In genomic region chr2:150165988-150166965, GRCh38 we compare ENCODE assay signal across 2 cellular contexts.
TF ChIP-seq lines count a peak whose summit lies in the region.

No MANE protein-coding gene starts in this region.

TF ChIP-seq in A549, 52 proteins besides CTCF, POLR2A, EP300 and RAD21 (continued from another document and continues in another):
- TF ChIP-seq RFX5 (IDR thresholded peaks at IDR 0.05) (peak; percentile 15; the same call in 1 of the 2 replicates), SMC3 (IDR thresholded peaks at IDR 0.05) (peak; percentile 83; the same call in 2 of the 3 replicates), CHD4 (IDR thresholded peaks at IDR 0.05; ENCODE audit: borderline replicate concordance) (no peak), RNF2 (IDR thresholded peaks at IDR 0.05; ENCODE audit: borderline replicate concordance, low read depth) (no peak), SREBF2 (IDR thresholded peaks at IDR 0.05) (no peak), POLR2AphosphoS2 (conservative IDR thresholded peaks at IDR 0.05; ENCODE audit: low read length) (no peak), MAZ (IDR thresholded peaks at IDR 0.05; ENCODE audit: borderline replicate concordance, low read depth, low read length) (no peak), HOXB13 (CRISPR knock-in tag; IDR thresholded peaks at IDR 0.05; ENCODE audit: low read depth) (no peak), ELK1 (IDR thresholded peaks at IDR 0.05; ENCODE audit: low read depth, low read length) (no peak), NPAS2 (CRISPR knock-in tag; IDR thresholded peaks at IDR 0.05; ENCODE audit: borderline replicate concordance) (no peak), HEYL (CRISPR knock-in tag; IDR thresholded peaks at IDR 0.05) (no peak), BHLHE40 (IDR thresholded peaks at IDR 0.05; ENCODE audit: low read depth, low read length) (no peak), ZSCAN20 (CRISPR knock-in tag; IDR thresholded peaks at IDR 0.05) (no peak), ZNF302 (CRISPR knock-in tag; IDR thresholded peaks at IDR 0.05) (no peak), NR3C1 (IDR thresholded peaks at IDR 0.05) (no peak), CBX2 (IDR thresholded peaks at IDR 0.05; ENCODE audit: borderline replicate concordance, low read depth) (no peak), EHF (CRISPR knock-in tag; IDR thresholded peaks at IDR 0.05) (0 out of 2 replicates have a peak, but pooled peaks have one; percentile 35), FOSB (CRISPR knock-in tag; IDR thresholded peaks at IDR 0.05) (0 out of 2 replicates have a peak, but pooled peaks have one; percentile 41), FOXS1 (CRISPR knock-in tag; IDR thresholded peaks at IDR 0.05) (peak; percentile 84; the same call in 1 of the 2 replicates), MYC (IDR thresholded peaks at IDR 0.05; ENCODE audit: borderline replicate concordance, low read length) (no peak), KDM1A (IDR thresholded peaks at IDR 0.05; ENCODE audit: low read depth) (no peak), HDAC2 (IDR thresholded peaks at IDR 0.05) (no peak), E2F6 (IDR thresholded peaks at IDR 0.05; ENCODE audit: borderline replicate concordance, low read depth) (0 out of 2 replicates have a peak, but pooled peaks have one; percentile 53), PHF8 (IDR thresholded peaks at IDR 0.05; ENCODE audit: borderline replicate concordance, low read depth) (no peak), CHD2 (IDR thresholded peaks at IDR 0.05; ENCODE audit: low read length, partially characterized antibody) (no peak), ZC3H11A (IDR thresholded peaks at IDR 0.05) (no peak), MAFK (IDR thresholded peaks at IDR 0.05; ENCODE audit: partially characterized antibody) (peak; percentile 99), ZFP36 (IDR thresholded peaks at IDR 0.05; ENCODE audit: borderline replicate concordance, partially characterized antibody) (no peak), MAX (IDR thresholded peaks at IDR 0.05) (peak; percentile 93), ESRRA (IDR thresholded peaks at IDR 0.05; ENCODE audit: borderline replicate concordance, low read length) (peak; percentile 84; the same call in 1 of the 2 replicates), CEBPB (IDR thresholded peaks at IDR 0.05) (peak; percentile 94)
- TF ChIP-seq, protein P1, sequence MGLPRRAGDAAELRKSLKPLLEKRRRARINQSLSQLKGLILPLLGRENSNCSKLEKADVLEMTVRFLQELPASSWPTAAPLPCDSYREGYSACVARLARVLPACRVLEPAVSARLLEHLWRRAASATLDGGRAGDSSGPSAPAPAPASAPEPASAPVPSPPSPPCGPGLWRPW (IDR thresholded peaks at IDR 0.05), result 0 out of 2 replicates have a peak, but pooled peaks have one; percentile 28
- TF ChIP-seq, protein P2, sequence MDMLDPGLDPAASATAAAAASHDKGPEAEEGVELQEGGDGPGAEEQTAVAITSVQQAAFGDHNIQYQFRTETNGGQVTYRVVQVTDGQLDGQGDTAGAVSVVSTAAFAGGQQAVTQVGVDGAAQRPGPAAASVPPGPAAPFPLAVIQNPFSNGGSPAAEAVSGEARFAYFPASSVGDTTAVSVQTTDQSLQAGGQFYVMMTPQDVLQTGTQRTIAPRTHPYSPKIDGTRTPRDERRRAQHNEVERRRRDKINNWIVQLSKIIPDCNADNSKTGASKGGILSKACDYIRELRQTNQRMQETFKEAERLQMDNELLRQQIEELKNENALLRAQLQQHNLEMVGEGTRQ (IDR thresholded peaks at IDR 0.05), result 0 out of 2 replicates have a peak, but pooled peaks have one; percentile 9
- TF ChIP-seq, protein P3, sequence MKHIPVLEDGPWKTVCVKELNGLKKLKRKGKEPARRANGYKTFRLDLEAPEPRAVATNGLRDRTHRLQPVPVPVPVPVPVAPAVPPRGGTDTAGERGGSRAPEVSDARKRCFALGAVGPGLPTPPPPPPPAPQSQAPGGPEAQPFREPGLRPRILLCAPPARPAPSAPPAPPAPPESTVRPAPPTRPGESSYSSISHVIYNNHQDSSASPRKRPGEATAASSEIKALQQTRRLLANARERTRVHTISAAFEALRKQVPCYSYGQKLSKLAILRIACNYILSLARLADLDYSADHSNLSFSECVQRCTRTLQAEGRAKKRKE (CRISPR knock-in tag; IDR thresholded peaks at IDR 0.05; ENCODE audit: low read depth), result peak; percentile 76; the same call in 1 of the 2 replicates
- TF ChIP-seq, protein P4, sequence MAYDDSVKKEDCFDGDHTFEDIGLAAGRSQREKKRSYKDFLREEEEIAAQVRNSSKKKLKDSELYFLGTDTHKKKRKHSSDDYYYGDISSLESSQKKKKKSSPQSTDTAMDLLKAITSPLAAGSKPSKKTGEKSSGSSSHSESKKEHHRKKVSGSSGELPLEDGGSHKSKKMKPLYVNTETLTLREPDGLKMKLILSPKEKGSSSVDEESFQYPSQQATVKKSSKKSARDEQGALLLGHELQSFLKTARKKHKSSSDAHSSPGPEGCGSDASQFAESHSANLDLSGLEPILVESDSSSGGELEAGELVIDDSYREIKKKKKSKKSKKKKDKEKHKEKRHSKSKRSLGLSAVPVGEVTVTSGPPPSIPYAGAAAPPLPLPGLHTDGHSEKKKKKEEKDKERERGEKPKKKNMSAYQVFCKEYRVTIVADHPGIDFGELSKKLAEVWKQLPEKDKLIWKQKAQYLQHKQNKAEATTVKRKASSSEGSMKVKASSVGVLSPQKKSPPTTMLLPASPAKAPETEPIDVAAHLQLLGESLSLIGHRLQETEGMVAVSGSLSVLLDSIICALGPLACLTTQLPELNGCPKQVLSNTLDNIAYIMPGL (CRISPR knock-in tag; IDR thresholded peaks at IDR 0.05; ENCODE audit: borderline replicate concordance), result no peak

TF ChIP-seq in K562, 482 proteins besides CTCF, POLR2A, EP300 and RAD21 (continued from another document and continues in another):
- TF ChIP-seq JUND (IDR thresholded peaks at IDR 0.05; ENCODE audit: borderline replicate concordance, low read depth, low read length) (0 out of 2 replicates have a peak, but pooled peaks have one; percentile 16), JUND (tag; IDR thresholded peaks at IDR 0.05; ENCODE audit: borderline replicate concordance, low read depth, low read length) (peak; percentile 38; the same call in 2 of the 3 replicates), PBX2 (CRISPR knock-in tag; IDR thresholded peaks at IDR 0.05; ENCODE audit: low read depth) (no peak), PBX2 (tag; conservative IDR thresholded peaks at IDR 0.05; ENCODE audit: low read depth) (peak; percentile 31; the same call in 1 of the 2 replicates), KLF10 (CRISPR knock-in tag; IDR thresholded peaks at IDR 0.05) (no peak), RNF2 (IDR thresholded peaks at IDR 0.05) (no peak), ZNF311 (CRISPR knock-in tag; IDR thresholded peaks at IDR 0.05) (peak; percentile 74), STAT5B (CRISPR knock-in tag; IDR thresholded peaks at IDR 0.05) (no peak), HEY1 (CRISPR knock-in tag; IDR thresholded peaks at IDR 0.05; ENCODE audit: borderline replicate concordance) (peak; percentile 6; the same call in 1 of the 2 replicates), ARID3A (IDR thresholded peaks at IDR 0.05; ENCODE audit: borderline replicate concordance, low read depth, low read length) (0 out of 2 replicates have a peak, but pooled peaks have one; percentile 10), SAP30 (IDR thresholded peaks at IDR 0.05; ENCODE audit: borderline replicate concordance, insufficient read depth, low read depth, low read length, poor library complexity, severe bottlenecking) (no peak), ZNF518B (CRISPR knock-in tag; IDR thresholded peaks at IDR 0.05) (no peak), KDM4B (IDR thresholded peaks at IDR 0.05; ENCODE audit: borderline replicate concordance in 2 of 2, low read depth in 1 of 2) (no peak), ZKSCAN8 (CRISPR knock-in tag; IDR thresholded peaks at IDR 0.05) (peak; percentile 87), MAZ (CRISPR knock-in tag; conservative IDR thresholded peaks at IDR 0.05 in 1 of 2, IDR thresholded peaks at IDR 0.05 in 1 of 2) (peak in 1 of 2 experiments; percentile 70; a peak in 2 of 4 replicates)
- TF ChIP-seq, protein P5, sequence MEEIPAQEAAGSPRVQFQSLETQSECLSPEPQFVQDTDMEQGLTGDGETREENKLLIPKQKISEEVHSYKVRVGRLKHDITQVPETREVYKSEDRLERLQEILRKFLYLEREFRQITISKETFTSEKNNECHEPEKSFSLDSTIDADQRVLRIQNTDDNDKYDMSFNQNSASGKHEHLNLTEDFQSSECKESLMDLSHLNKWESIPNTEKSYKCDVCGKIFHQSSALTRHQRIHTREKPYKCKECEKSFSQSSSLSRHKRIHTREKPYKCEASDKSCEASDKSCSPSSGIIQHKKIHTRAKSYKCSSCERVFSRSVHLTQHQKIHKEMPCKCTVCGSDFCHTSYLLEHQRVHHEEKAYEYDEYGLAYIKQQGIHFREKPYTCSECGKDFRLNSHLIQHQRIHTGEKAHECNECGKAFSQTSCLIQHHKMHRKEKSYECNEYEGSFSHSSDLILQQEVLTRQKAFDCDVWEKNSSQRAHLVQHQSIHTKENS (CRISPR knock-in tag; IDR thresholded peaks at IDR 0.05), result no peak
- TF ChIP-seq, protein P6, sequence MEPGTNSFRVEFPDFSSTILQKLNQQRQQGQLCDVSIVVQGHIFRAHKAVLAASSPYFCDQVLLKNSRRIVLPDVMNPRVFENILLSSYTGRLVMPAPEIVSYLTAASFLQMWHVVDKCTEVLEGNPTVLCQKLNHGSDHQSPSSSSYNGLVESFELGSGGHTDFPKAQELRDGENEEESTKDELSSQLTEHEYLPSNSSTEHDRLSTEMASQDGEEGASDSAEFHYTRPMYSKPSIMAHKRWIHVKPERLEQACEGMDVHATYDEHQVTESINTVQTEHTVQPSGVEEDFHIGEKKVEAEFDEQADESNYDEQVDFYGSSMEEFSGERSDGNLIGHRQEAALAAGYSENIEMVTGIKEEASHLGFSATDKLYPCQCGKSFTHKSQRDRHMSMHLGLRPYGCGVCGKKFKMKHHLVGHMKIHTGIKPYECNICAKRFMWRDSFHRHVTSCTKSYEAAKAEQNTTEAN (CRISPR knock-in tag; IDR thresholded peaks at IDR 0.05), result no peak
- TF ChIP-seq, protein P7, sequence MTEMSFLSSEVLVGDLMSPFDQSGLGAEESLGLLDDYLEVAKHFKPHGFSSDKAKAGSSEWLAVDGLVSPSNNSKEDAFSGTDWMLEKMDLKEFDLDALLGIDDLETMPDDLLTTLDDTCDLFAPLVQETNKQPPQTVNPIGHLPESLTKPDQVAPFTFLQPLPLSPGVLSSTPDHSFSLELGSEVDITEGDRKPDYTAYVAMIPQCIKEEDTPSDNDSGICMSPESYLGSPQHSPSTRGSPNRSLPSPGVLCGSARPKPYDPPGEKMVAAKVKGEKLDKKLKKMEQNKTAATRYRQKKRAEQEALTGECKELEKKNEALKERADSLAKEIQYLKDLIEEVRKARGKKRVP (CRISPR knock-in tag; IDR thresholded peaks at IDR 0.05), result peak; percentile 98
- TF ChIP-seq, protein P8, sequence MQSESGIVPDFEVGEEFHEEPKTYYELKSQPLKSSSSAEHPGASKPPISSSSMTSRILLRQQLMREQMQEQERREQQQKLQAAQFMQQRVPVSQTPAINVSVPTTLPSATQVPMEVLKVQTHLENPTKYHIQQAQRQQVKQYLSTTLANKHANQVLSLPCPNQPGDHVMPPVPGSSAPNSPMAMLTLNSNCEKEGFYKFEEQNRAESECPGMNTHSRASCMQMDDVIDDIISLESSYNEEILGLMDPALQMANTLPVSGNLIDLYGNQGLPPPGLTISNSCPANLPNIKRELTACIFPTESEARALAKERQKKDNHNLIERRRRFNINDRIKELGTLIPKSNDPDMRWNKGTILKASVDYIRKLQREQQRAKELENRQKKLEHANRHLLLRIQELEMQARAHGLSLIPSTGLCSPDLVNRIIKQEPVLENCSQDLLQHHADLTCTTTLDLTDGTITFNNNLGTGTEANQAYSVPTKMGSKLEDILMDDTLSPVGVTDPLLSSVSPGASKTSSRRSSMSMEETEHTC (IDR thresholded peaks at IDR 0.05), result no peak
